10 cellular contexts compared by ENCODE assay signal in genomic region chr5:126471875-126472537, GRCh38. TPM values are rescaled to one million over a fixed set of nuclear protein-coding genes. Genes with fewer than 3 reads are reported as not detected.
A peak's percentile ranks its signal among the peaks of the same experiment; 100 is the strongest.
DNase-seq lines count a peak whose midpoint lies in the region; ATAC-seq and TF ChIP-seq lines count a peak whose summit lies in the region.
"Had no signal": no experiment of that assay in that cellular context is flagged by ENCODE, and none has a peak within 500 bp of the region (broad histone marks: within the 10 kb centered on the region; RNA-seq: fewer than 3 reads in every experiment).

No MANE protein-coding gene starts in this region.

- H3K27me3 ChIP-seq in vagina = no peaks in the 10 kb centered on the region
- H3K27me3 ChIP-seq in CD4-positive, alpha-beta memory T cell (ENCODE audit: insufficient read depth, low read length) = no peaks in the 10 kb centered on the region

- no peak for TF ChIP-seq CTCF in vagina (IDR thresholded peaks at IDR 0.05)

- peaks cover 8% of the 10 kb centered on the region for H3K4me1 Mint-ChIP-seq in activated CD4-positive, alpha-beta T cell treated with anti-CD3 and anti-CD28 coated beads for 36 hours
- no peaks in the 10 kb centered on the region for H3K4me1 Mint-ChIP-seq in CD4-positive, alpha-beta memory T cell

- H3K27ac Mint-ChIP-seq in activated CD4-positive, alpha-beta T cell treated with anti-CD3 and anti-CD28 coated beads for 36 hours = peak overlapping the region; percentile 56
- H3K27ac Mint-ChIP-seq in CD4-positive, alpha-beta memory T cell = no peak overlapping the region

- no peak overlapping the region for H3K4me3 Mint-ChIP-seq in activated CD4-positive, alpha-beta T cell treated with anti-CD3 and anti-CD28 coated beads for 36 hours
- no peak overlapping the region for H3K4me3 Mint-ChIP-seq in CD4-positive, alpha-beta memory T cell

- H3K27ac ChIP-seq in vagina = peak overlapping the region; percentile 60
- no peak overlapping the region for H3K27ac ChIP-seq in CD4-positive, alpha-beta memory T cell (ENCODE audit: low read depth, low read length)
- H3K27ac ChIP-seq: 22Rv1 had no signal

- H3K9me3 ChIP-seq in vagina = no peaks in the 10 kb centered on the region
- no peaks in the 10 kb centered on the region for H3K9me3 ChIP-seq in CD4-positive, alpha-beta memory T cell (ENCODE audit: control insufficient read depth in 1 of 2, low read length in 2 of 2)

- H3K36me3 Mint-ChIP-seq in activated CD4-positive, alpha-beta T cell treated with anti-CD3 and anti-CD28 coated beads for 36 hours (ENCODE audit: low read depth) = peaks cover 27% of the 10 kb centered on the region
- H3K36me3 Mint-ChIP-seq in CD4-positive, alpha-beta memory T cell = peaks cover 29 to 35% of the 10 kb centered on the region in 2 donors

- H3K27me3 Mint-ChIP-seq in activated CD4-positive, alpha-beta T cell treated with anti-CD3 and anti-CD28 coated beads for 36 hours = no peaks in the 10 kb centered on the region
- H3K27me3 Mint-ChIP-seq in CD4-positive, alpha-beta memory T cell = no peaks in the 10 kb centered on the region

- CTCF ChIA-PET in activated CD4-positive, alpha-beta T cell treated with anti-CD3 and anti-CD28 coated beads for 36 hours (lab: Charles Lee) = interaction anchor here (0.7 to 1.4 kb wide), 4 partner anchors 15 to 134 kb away, joined by 3 to 4 read pairs (median 3); no protein-coding TSS in a partner anchor
- CTCF ChIA-PET in CD4-positive, alpha-beta memory T cell (lab: Charles Lee; ENCODE audit: partially characterized antibody) = no interaction called here

- POLR2A ChIA-PET in activated CD4-positive, alpha-beta T cell treated with anti-CD3 and anti-CD28 coated beads for 36 hours (lab: Charles Lee) = interaction anchor here (1.0 kb wide), 1 partner anchor 22 kb away, joined by 3 read pairs; no protein-coding TSS in a partner anchor
- POLR2A ChIA-PET in CD4-positive, alpha-beta memory T cell (lab: Charles Lee; ENCODE audit: partially characterized antibody) = no interaction called here

- no peak for TF ChIP-seq POLR2A in vagina (IDR thresholded peaks at IDR 0.05)

- H3K4me1 ChIP-seq in vagina = peaks cover 31% of the 10 kb centered on the region
- no peaks in the 10 kb centered on the region for H3K4me1 ChIP-seq in CD4-positive, alpha-beta memory T cell (ENCODE audit: insufficient read depth, low read length)

- peaks cover 0 to 14% of the 10 kb centered on the region in 2 donors for H3K36me3 ChIP-seq in vagina
- no peaks in the 10 kb centered on the region for H3K36me3 ChIP-seq in CD4-positive, alpha-beta memory T cell (ENCODE audit: insufficient read depth, low read length)

- intact Hi-C loops in activated CD4-positive, alpha-beta T cell treated with anti-CD3 and anti-CD28 coated beads for 36 hours (cut with DNase I, micrococcal nuclease) = loop anchor here in 1 of 2 experiments (2.0 kb wide), 1 partner anchor 21 kb away; no protein-coding TSS in a partner anchor
- intact Hi-C loops in vagina (cut with DNase I) = loop anchor here (10.0 kb wide), 1 partner anchor 47 kb away; the partner anchor contains the start of gene GRAMD2B
- intact Hi-C loops in CD4-positive, alpha-beta memory T cell (cut with micrococcal nuclease) = no loop called here

- ATAC-seq in activated CD4-positive, alpha-beta T cell treated with anti-CD3 and anti-CD28 coated beads for 36 hours = peak; percentile 49

- H3K9me3 Mint-ChIP-seq in activated CD4-positive, alpha-beta T cell treated with anti-CD3 and anti-CD28 coated beads for 36 hours (ENCODE audit: low read depth) = no peaks in the 10 kb centered on the region
- H3K9me3 Mint-ChIP-seq in CD4-positive, alpha-beta memory T cell = no peaks in the 10 kb centered on the region

- DNase-seq in activated CD4-positive, alpha-beta T cell treated with anti-CD3 and anti-CD28 coated beads for 36 hours = no peak
- no peak for DNase-seq in activated CD4-positive, alpha-beta T cell treated with anti-CD3 and anti-CD28 coated beads for 48 hours
- peak; percentile 28 for DNase-seq in amniotic epithelial cell (ENCODE audit: low read depth)
- DNase-seq in iPS-NIHi11 (ENCODE audit: low spot score) = peak; percentile 21
- no peak for DNase-seq in vagina (ENCODE audit: extremely low spot score in 2 of 2)
- no peak for DNase-seq in activated gamma-delta T cell (lab: John Stamatoyannopoulos, UW)
- no peak for DNase-seq in KG1 (lab: John Stamatoyannopoulos, UW)
- no peak for DNase-seq in CD4-positive, alpha-beta memory T cell
- DNase-seq: small intestine had no signal

- no peak overlapping the region for H3K4me3 ChIP-seq in vagina
- H3K4me3 ChIP-seq in CD4-positive, alpha-beta memory T cell (ENCODE audit: low read length in 2 of 2) = no peak overlapping the region

RNA-seq across cellular contexts. Expression of gene GRAMD2B, which starts 48.8 kb away (rescaled TPM):
- 10 to 100 TPM in 1 of 2 experiments, 1 to 10 TPM in 1; 9.7 to 13.9 TPM for total RNA-seq in activated CD4-positive, alpha-beta T cell treated with anti-CD3 and anti-CD28 coated beads for 36 hours
- total RNA-seq in vagina = 76.9 TPM
- total RNA-seq in CD4-positive, alpha-beta memory T cell = 1 to 10 TPM; 4.8 to 6.1 TPM
- 1 to 10 TPM; 4.0 to 5.5 TPM for polyA plus RNA-seq in CD4-positive, alpha-beta memory T cell

Comparison
In these comparisons a context has a peak if more than half of its experiments do, and no peak if none do; other contexts are left out.
1. DNase-seq: peak in amniotic epithelial cell (single experiment) and iPS-NIHi11 (single experiment); none in activated CD4-positive, alpha-beta T cell treated with anti-CD3 and anti-CD28 coated beads for 36 hours (single experiment), activated CD4-positive, alpha-beta T cell treated with anti-CD3 and anti-CD28 coated beads for 48 hours (single experiment), vagina (0 of 2), activated gamma-delta T cell (single experiment), KG1 (single experiment) and CD4-positive, alpha-beta memory T cell (0 of 5).